Comparison of ENCODE assay signal across 20 cellular contexts in the genomic region with DNA sequence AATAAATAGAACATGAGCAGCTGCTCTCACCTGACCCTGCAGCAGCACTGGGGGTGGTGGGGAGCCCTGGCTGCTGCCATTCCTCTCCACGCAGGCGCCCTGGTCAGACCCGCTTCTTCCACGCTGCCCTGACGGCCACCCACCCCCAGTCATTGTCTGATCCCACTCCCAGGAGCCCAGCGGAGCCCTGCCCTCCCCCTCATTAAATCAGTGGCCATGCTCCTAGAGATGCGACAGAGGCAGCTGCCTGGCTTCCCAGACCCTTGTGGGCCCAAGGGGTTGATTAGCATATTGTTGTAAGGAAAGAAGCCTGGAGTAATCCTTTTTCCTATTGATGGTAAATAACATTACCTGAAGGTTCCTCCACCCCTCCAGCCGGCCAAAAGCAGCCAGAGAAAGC.
A peak's percentile ranks its signal among the peaks of the same experiment; 100 is the strongest.
DNase-seq lines count a peak whose midpoint lies in the region; ATAC-seq and TF ChIP-seq lines count a peak whose summit lies in the region.
"Had no signal": no experiment of that assay in that cellular context is flagged by ENCODE, and none has a peak within 500 bp of the region (broad histone marks: within the 10 kb centered on the region; RNA-seq: fewer than 3 reads in every experiment).

No MANE protein-coding gene starts in this region.

- no peaks in the 10 kb centered on the region for H3K79me2 ChIP-seq in GM23338 (replicated peaks; ENCODE audit: insufficient read depth)

- CTCF ChIA-PET in CD8-positive, alpha-beta T cell (lab: Charles Lee) = no interaction called here

- intact Hi-C loops in activated T-helper 2 cell treated with anti-CD3 and anti-CD28 coated beads, Interferon-gamma antibody, Interleukin-2, Interleukin-4, amounts not matched to agents 10 μg/mL and 5 μg/mL and 100 μg/mL, durations not matched to agents 14 hours and 24 hours and 36 hours (cut with micrococcal nuclease) = no loop called here
- intact Hi-C loops in CD8-positive, alpha-beta T cell (cut with DNase I, micrococcal nuclease) = loop anchor here in 1 of 2 experiments (10.0 kb wide), 1 partner anchor 437 kb away; the partner anchor contains the start of gene AKIRIN1

- in situ Hi-C loops in GM13977 (cut with MboI; ENCODE audit: low pct_unique_long_range_greater_than_20kb, low sequenced_read_pairs, unreplicated experiment) = no loop called here

- no peaks in the 10 kb centered on the region for H3K9me3 ChIP-seq in BE2C
- no peaks in the 10 kb centered on the region for H3K9me3 ChIP-seq in CD8-positive, alpha-beta T cell (ENCODE audit: low read length)
- H3K9me3 ChIP-seq: pancreas, Peyer's patch, SK-N-SH, testis had no signal

- H3K27ac ChIP-seq in GM23338 (ENCODE audit: low read depth) = no peak overlapping the region
- no peak overlapping the region for H3K27ac ChIP-seq in CD8-positive, alpha-beta T cell (ENCODE audit: low read depth, low read length)
- H3K27ac ChIP-seq: pancreas, testis had no signal

- H3K4me1 Mint-ChIP-seq in GM23338 (peaks cover 41% of the 10 kb centered on the region), memory B cell (peaks cover 48% of the 10 kb centered on the region)
- H3K4me1 Mint-ChIP-seq in activated T-helper 2 cell treated with anti-CD3 and anti-CD28 coated beads, Interferon-gamma antibody, Interleukin-2, Interleukin-4, amounts not matched to agents 10 μg/mL and 5 μg/mL and 100 μg/mL, durations not matched to agents 14 hours and 24 hours and 36 hours (ENCODE audit: low read depth) = peaks cover 69% of the 10 kb centered on the region
- H3K4me1 Mint-ChIP-seq in CD8-positive, alpha-beta T cell (ENCODE audit: low read depth) = peaks cover 52% of the 10 kb centered on the region

- peak overlapping the region; percentile 60 for H3K4me3 Mint-ChIP-seq in GM23338
- H3K4me3 Mint-ChIP-seq in activated T-helper 2 cell treated with anti-CD3 and anti-CD28 coated beads, Interferon-gamma antibody, Interleukin-2, Interleukin-4, amounts not matched to agents 10 μg/mL and 5 μg/mL and 100 μg/mL, durations not matched to agents 14 hours and 24 hours and 36 hours (ENCODE audit: low read depth) = no peak overlapping the region
- H3K4me3 Mint-ChIP-seq in memory B cell = peak overlapping the region; percentile 35
- no peak overlapping the region for H3K4me3 Mint-ChIP-seq in CD8-positive, alpha-beta T cell

- H3K4me1 ChIP-seq in BE2C (peaks cover 14% of the 10 kb centered on the region), GM23338 (ENCODE audit: insufficient read depth) (peaks cover 26% of the 10 kb centered on the region)
- peaks cover 38% of the 10 kb centered on the region for H3K4me1 ChIP-seq in CD8-positive, alpha-beta T cell (ENCODE audit: insufficient read depth, low read length)
- H3K4me1 ChIP-seq: pancreas had no signal

- H3K9me3 Mint-ChIP-seq in GM23338 (no peaks in the 10 kb centered on the region), memory B cell (no peaks in the 10 kb centered on the region)
- no peaks in the 10 kb centered on the region for H3K9me3 Mint-ChIP-seq in activated T-helper 2 cell treated with anti-CD3 and anti-CD28 coated beads, Interferon-gamma antibody, Interleukin-2, Interleukin-4, amounts not matched to agents 10 μg/mL and 5 μg/mL and 100 μg/mL, durations not matched to agents 14 hours and 24 hours and 36 hours
- no peaks in the 10 kb centered on the region for H3K9me3 Mint-ChIP-seq in CD8-positive, alpha-beta T cell

- peak overlapping the region; percentile 90 for H3K27ac Mint-ChIP-seq in GM23338
- peak overlapping the region; percentile 19 for H3K27ac Mint-ChIP-seq in activated T-helper 2 cell treated with anti-CD3 and anti-CD28 coated beads, Interferon-gamma antibody, Interleukin-2, Interleukin-4, amounts not matched to agents 10 μg/mL and 5 μg/mL and 100 μg/mL, durations not matched to agents 14 hours and 24 hours and 36 hours
- peak overlapping the region; percentile 89 for H3K27ac Mint-ChIP-seq in memory B cell
- no peak overlapping the region for H3K27ac Mint-ChIP-seq in CD8-positive, alpha-beta T cell

- H3K36me3 Mint-ChIP-seq in GM23338 (ENCODE audit: low read depth) (no peaks in the 10 kb centered on the region), memory B cell (no peaks in the 10 kb centered on the region)
- no peaks in the 10 kb centered on the region for H3K36me3 Mint-ChIP-seq in activated T-helper 2 cell treated with anti-CD3 and anti-CD28 coated beads, Interferon-gamma antibody, Interleukin-2, Interleukin-4, amounts not matched to agents 10 μg/mL and 5 μg/mL and 100 μg/mL, durations not matched to agents 14 hours and 24 hours and 36 hours (ENCODE audit: low read depth)
- no peaks in the 10 kb centered on the region for H3K36me3 Mint-ChIP-seq in CD8-positive, alpha-beta T cell

- peak overlapping the region; percentile 74 for H2AFZ ChIP-seq in GM23338

- POLR2A ChIA-PET in CD8-positive, alpha-beta T cell (lab: Charles Lee) = interaction anchor here (1.4 kb wide), 1 partner anchor 8 kb away, joined by 3 read pairs; no protein-coding TSS in a partner anchor

- H3K27me3 ChIP-seq in BE2C (no peaks in the 10 kb centered on the region), GM23338 (ENCODE audit: insufficient read depth) (peaks cover 23% of the 10 kb centered on the region)
- no peaks in the 10 kb centered on the region for H3K27me3 ChIP-seq in CD8-positive, alpha-beta T cell (ENCODE audit: insufficient read depth, low read length)
- H3K27me3 ChIP-seq: Peyer's patch, testis had no signal

- 0 out of 2 replicates have a peak, but pooled peaks cover 11% of the 10 kb centered on the region for H3F3A ChIP-seq in GM23338 (replicated peaks; ENCODE audit: low read depth)

- ATAC-seq in GM23338 (peak; percentile 53), memory B cell (ENCODE audit: low read depth) (no peak), GM19463 (IDR thresholded peaks at IDR 0.05; ENCODE audit: unreplicated experiment) (no peak)
- no peak for ATAC-seq in CD8-positive, alpha-beta T cell
- ATAC-seq: pancreas had no signal

- H3K36me3 ChIP-seq in BE2C = no peaks in the 10 kb centered on the region
- no peaks in the 10 kb centered on the region for H3K36me3 ChIP-seq in GM23338 (ENCODE audit: insufficient read depth)
- no peaks in the 10 kb centered on the region for H3K36me3 ChIP-seq in CD8-positive, alpha-beta T cell (ENCODE audit: insufficient read depth, low read length)
- H3K36me3 ChIP-seq: pancreas, Peyer's patch had no signal

- no peak overlapping the region for H3K4me3 ChIP-seq in BE2C (ENCODE audit: low read depth, low read length)
- peak overlapping the region; percentile 58 for H3K4me3 ChIP-seq in GM23338
- H3K4me3 ChIP-seq in CD8-positive, alpha-beta T cell (ENCODE audit: low read depth, low read length) = no peak overlapping the region
- H3K4me3 ChIP-seq: pancreas, Peyer's patch, skin epidermis, testis had no signal

- H4K20me1 ChIP-seq in GM23338 (replicated peaks; ENCODE audit: insufficient read depth) = no peaks in the 10 kb centered on the region

- DNase-seq in BE2C = peak; percentile 15
- DNase-seq in GM23338 (ENCODE audit: low spot score) = peak; percentile 63
- DNase-seq in activated T-helper 2 cell treated with anti-CD3 and anti-CD28 coated beads, Interferon-gamma antibody, Interleukin-2, Interleukin-4, amounts not matched to agents 10 μg/mL and 5 μg/mL and 100 μg/mL, durations not matched to agents 14 hours and 24 hours and 36 hours (ENCODE audit: low spot score) = no peak
- no peak for DNase-seq in memory B cell (ENCODE audit: low spot score in 2 of 2)
- no peak for DNase-seq in GM13977 (ENCODE audit: low spot score)
- DNase-seq in CD8-positive, alpha-beta T cell = no peak
- DNase-seq in stimulated activated naive CD4-positive, alpha-beta T cell treated with Interleukin-2 at 50 U/mL for 16 hours (lab: John Stamatoyannopoulos, UW) = no peak
- DNase-seq: cerebellar nuclear complex; effector memory CD4-positive, alpha-beta T cell; kidney glomerular epithelial cell; NCI-H1105; NCI-H2171; NCI-H748 treated with DMSO at 0.1 percent for 48 hours; pancreas; stimulated activated CD4-positive, alpha-beta T cell treated with anti-CD3 and anti-CD28 coated beads, Interleukin-4, amount 100 ng/mL, for 1 hour; testis had no signal

- peaks cover 6% of the 10 kb centered on the region; the same call in 1 of the 2 replicates for H3K9me2 ChIP-seq in GM23338 (ENCODE audit: insufficient read depth)
- H3K9me2 ChIP-seq: SK-N-SH had no signal

- H3K4me2 ChIP-seq in GM23338 = peak overlapping the region; percentile 89
- H3K4me2 ChIP-seq: SK-N-SH had no signal

- H3K27me3 Mint-ChIP-seq in GM23338 (ENCODE audit: insufficient read depth, low read depth, poor library complexity) (peaks cover 15% of the 10 kb centered on the region), memory B cell (no peaks in the 10 kb centered on the region)
- H3K27me3 Mint-ChIP-seq in activated T-helper 2 cell treated with anti-CD3 and anti-CD28 coated beads, Interferon-gamma antibody, Interleukin-2, Interleukin-4, amounts not matched to agents 10 μg/mL and 5 μg/mL and 100 μg/mL, durations not matched to agents 14 hours and 24 hours and 36 hours (ENCODE audit: low read depth) = peaks cover 2% of the 10 kb centered on the region
- H3K27me3 Mint-ChIP-seq in CD8-positive, alpha-beta T cell (ENCODE audit: low read depth) = peaks cover 12% of the 10 kb centered on the region

- TF ChIP-seq CTCF in BE2C (IDR thresholded peaks at IDR 0.05; ENCODE audit: low read depth, low read length) (no peak), GM23338 (conservative IDR thresholded peaks at IDR 0.05; ENCODE audit: low read depth in 2 of 2) (no peak), GM13977 (IDR thresholded peaks at IDR 0.05; ENCODE audit: extremely low read depth, insufficient read depth, missing control alignments) (no peak)
- TF ChIP-seq CTCF in CD8-positive, alpha-beta T cell (IDR thresholded peaks at IDR 0.05) = no peak

TF ChIP-seq in GM23338, 12 proteins besides CTCF, POLR2A, EP300 and RAD21 (continues in another document):
- no peak for TF ChIP-seq CREB1 (CRISPR knock-in tag; IDR thresholded peaks at IDR 0.05; ENCODE audit: low read depth)
- no peak for TF ChIP-seq POLR2AphosphoS5 (IDR thresholded peaks at IDR 0.05; ENCODE audit: low read depth)
- TF ChIP-seq STAT1 (IDR thresholded peaks at IDR 0.05; ENCODE audit: unreplicated experiment) = no peak
- TF ChIP-seq NANOG (IDR thresholded peaks at IDR 0.05; ENCODE audit: borderline replicate concordance) = no peak

Comparison
In these comparisons a context has a peak if more than half of its experiments do, and no peak if none do; other contexts are left out.
1. DNase-seq: peak in BE2C (single experiment) and GM23338 (single experiment); none in activated T-helper 2 cell treated with anti-CD3 and anti-CD28 coated beads, Interferon-gamma antibody, Interleukin-2, Interleukin-4, amounts not matched to agents 10 μg/mL and 5 μg/mL and 100 μg/mL, durations not matched to agents 14 hours and 24 hours and 36 hours (single experiment), memory B cell (0 of 2), GM13977 (single experiment), CD8-positive, alpha-beta T cell (0 of 7) and stimulated activated naive CD4-positive, alpha-beta T cell treated with Interleukin-2 at 50 U/mL for 16 hours (single experiment).
2. H3K4me3 Mint-ChIP-seq: peak in GM23338 (single experiment) and memory B cell (single experiment); none in activated T-helper 2 cell treated with anti-CD3 and anti-CD28 coated beads, Interferon-gamma antibody, Interleukin-2, Interleukin-4, amounts not matched to agents 10 μg/mL and 5 μg/mL and 100 μg/mL, durations not matched to agents 14 hours and 24 hours and 36 hours (single experiment) and CD8-positive, alpha-beta T cell (single experiment).